1 cellular context compared by ENCODE assay signal in the genomic region with DNA sequence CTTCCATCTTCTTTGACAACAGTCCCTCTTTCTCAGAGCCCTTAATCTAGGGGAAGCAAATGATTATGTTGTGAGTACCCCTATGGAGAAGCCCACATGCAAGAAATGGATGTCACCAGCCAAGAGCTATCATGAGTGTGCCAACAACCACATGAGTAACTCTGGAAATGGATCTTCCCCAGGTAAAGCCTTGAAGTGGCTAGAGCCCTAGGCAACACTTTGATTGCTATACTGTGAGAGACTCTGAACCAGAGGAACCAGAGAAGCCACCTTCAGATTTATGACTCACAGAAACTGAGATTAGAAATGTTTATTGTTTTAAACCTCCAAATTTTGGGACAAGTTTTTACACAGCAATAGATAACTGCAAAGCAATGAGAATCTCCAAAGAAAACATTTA.
TF ChIP-seq lines count a peak whose summit lies in the region.

No MANE protein-coding gene starts in this region.

TF ChIP-seq in HCT116, 20 proteins besides CTCF, POLR2A, EP300 and RAD21 (continued from another document):
- TF ChIP-seq, protein P1, sequence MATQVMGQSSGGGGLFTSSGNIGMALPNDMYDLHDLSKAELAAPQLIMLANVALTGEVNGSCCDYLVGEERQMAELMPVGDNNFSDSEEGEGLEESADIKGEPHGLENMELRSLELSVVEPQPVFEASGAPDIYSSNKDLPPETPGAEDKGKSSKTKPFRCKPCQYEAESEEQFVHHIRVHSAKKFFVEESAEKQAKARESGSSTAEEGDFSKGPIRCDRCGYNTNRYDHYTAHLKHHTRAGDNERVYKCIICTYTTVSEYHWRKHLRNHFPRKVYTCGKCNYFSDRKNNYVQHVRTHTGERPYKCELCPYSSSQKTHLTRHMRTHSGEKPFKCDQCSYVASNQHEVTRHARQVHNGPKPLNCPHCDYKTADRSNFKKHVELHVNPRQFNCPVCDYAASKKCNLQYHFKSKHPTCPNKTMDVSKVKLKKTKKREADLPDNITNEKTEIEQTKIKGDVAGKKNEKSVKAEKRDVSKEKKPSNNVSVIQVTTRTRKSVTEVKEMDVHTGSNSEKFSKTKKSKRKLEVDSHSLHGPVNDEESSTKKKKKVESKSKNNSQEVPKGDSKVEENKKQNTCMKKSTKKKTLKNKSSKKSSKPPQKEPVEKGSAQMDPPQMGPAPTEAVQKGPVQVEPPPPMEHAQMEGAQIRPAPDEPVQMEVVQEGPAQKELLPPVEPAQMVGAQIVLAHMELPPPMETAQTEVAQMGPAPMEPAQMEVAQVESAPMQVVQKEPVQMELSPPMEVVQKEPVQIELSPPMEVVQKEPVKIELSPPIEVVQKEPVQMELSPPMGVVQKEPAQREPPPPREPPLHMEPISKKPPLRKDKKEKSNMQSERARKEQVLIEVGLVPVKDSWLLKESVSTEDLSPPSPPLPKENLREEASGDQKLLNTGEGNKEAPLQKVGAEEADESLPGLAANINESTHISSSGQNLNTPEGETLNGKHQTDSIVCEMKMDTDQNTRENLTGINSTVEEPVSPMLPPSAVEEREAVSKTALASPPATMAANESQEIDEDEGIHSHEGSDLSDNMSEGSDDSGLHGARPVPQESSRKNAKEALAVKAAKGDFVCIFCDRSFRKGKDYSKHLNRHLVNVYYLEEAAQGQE (IDR thresholded peaks at IDR 0.05; ENCODE audit: low read depth), result no peak
- no peak for TF ChIP-seq CEBPB (IDR thresholded peaks at IDR 0.05; ENCODE audit: low read depth)
- TF ChIP-seq ZNF274 (IDR thresholded peaks at IDR 0.05; ENCODE audit: low read depth, low read length), result no peak
- no peak for TF ChIP-seq ZBTB33 (IDR thresholded peaks at IDR 0.05; ENCODE audit: extremely low read depth, insufficient replicate concordance, low read length)
- no peak for TF ChIP-seq POLR2AphosphoS5 (IDR thresholded peaks at IDR 0.05; ENCODE audit: low read depth, low read length)
- no peak for TF ChIP-seq SIN3A (IDR thresholded peaks at IDR 0.05; ENCODE audit: low read depth)
- TF ChIP-seq TCF7L2 (IDR thresholded peaks at IDR 0.05; ENCODE audit: borderline replicate concordance, extremely low read depth, insufficient read depth, insufficient read length), result no peak
- TF ChIP-seq CBX3 (IDR thresholded peaks at IDR 0.05; ENCODE audit: low read depth), result no peak
- no peak for TF ChIP-seq ZFX (IDR thresholded peaks at IDR 0.05)
- TF ChIP-seq YY1 (IDR thresholded peaks at IDR 0.05; ENCODE audit: extremely low read depth, insufficient replicate concordance, low read depth, low read length), result no peak
- no peak for TF ChIP-seq SP1 (IDR thresholded peaks at IDR 0.05; ENCODE audit: low read depth)
